11 cellular contexts compared by ENCODE assay signal in the genomic region with DNA sequence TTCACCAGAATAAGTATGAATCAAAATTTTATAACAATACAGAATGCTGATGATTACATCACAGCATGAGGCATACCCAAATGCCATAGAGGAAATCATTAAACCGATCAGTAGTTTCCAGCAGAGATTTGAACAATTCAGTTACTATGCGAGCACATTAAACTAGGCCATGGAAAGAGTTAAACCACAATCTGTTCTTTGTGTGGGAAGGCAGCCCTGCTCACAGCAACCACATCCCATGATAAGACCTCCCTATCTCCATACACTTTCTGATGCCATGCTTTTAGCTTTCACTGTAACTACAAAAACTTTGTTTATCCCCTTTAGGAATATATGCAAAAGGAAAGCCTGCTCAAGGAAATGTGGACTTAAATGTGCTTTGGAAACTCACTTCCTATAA. TPM values are rescaled to one million over a fixed set of nuclear protein-coding genes. Genes with fewer than 3 reads are reported as not detected.
DNase-seq lines count a peak whose midpoint lies in the region; ATAC-seq and TF ChIP-seq lines count a peak whose summit lies in the region.
"Had no signal": no experiment of that assay in that cellular context is flagged by ENCODE, and none has a peak within 500 bp of the region (broad histone marks: within the 10 kb centered on the region; RNA-seq: fewer than 3 reads in every experiment).

No MANE protein-coding gene starts in this region.

- peaks cover 0 to 7% (median 2%) of the 10 kb centered on the region in 5 experiments for H3K9me3 Mint-ChIP-seq in brain
- H3K9me3 Mint-ChIP-seq in type B pancreatic cell, result no peaks in the 10 kb centered on the region

- TF ChIP-seq CTCF in brain (conservative IDR thresholded peaks at IDR 0.05) (no peak), type B pancreatic cell (conservative IDR thresholded peaks at IDR 0.05) (no peak)

- ATAC-seq in GM19397 (IDR thresholded peaks at IDR 0.05; ENCODE audit: unreplicated experiment), result no peak

- peak overlapping the region; percentile 56 to 100 (median 93) for H3K27ac Mint-ChIP-seq in brain
- H3K27ac Mint-ChIP-seq in type B pancreatic cell, result peak overlapping the region; percentile 63

- DNase-seq in NCI-H748 (lab: John Stamatoyannopoulos, UW; ENCODE audit: unreplicated experiment), result peak; percentile 45
- no peak for DNase-seq in NCI-H748 treated with DMSO at 0.1 percent for 48 hours (lab: John Stamatoyannopoulos, UW)
- DNase-seq in kidney tubule cell (ENCODE audit: low spot score), result peak; percentile 90
- DNase-seq in type B pancreatic cell (ENCODE audit: extremely low spot score, unreplicated experiment), result no peak
- DNase-seq in CD1c-positive myeloid dendritic cell (ENCODE audit: extremely low spot score), result no peak
- no peak for DNase-seq in NCI-H2029 (lab: John Stamatoyannopoulos, UW)
- DNase-seq: glutamatergic neuron, NCI-H510A treated with DMSO at 0.1 percent for 48 hours, spleen had no signal

- H3K36me3 Mint-ChIP-seq in brain (peaks cover 31% of the 10 kb centered on the region), type B pancreatic cell (peaks cover 28% of the 10 kb centered on the region)

- peaks cover 22% of the 10 kb centered on the region for H3K27me3 Mint-ChIP-seq in brain
- H3K27me3 Mint-ChIP-seq in type B pancreatic cell, result peaks cover 11% of the 10 kb centered on the region

- H3K4me1 Mint-ChIP-seq in brain (peaks cover 57% of the 10 kb centered on the region), type B pancreatic cell (ENCODE audit: unreplicated experiment) (peaks cover 39% of the 10 kb centered on the region)

- peak overlapping the region; percentile 70 to 97 (median 94) for H3K4me3 Mint-ChIP-seq in brain
- H3K4me3 Mint-ChIP-seq in type B pancreatic cell, result peak overlapping the region; percentile 75

RNA-seq across cellular contexts. Expression of a gene that starts 4.5 kb away (rescaled TPM):
- polyA plus RNA-seq in brain (ENCODE audit: insufficient read depth, low read depth, low replicate concordance), result 49.5 TPM
- 62.9 and 76.4 TPM in 2 replicates for total RNA-seq in type B pancreatic cell (ENCODE audit: low replicate concordance)

Comparison
In these comparisons a context has a peak if more than half of its experiments do, and no peak if none do; other contexts are left out.
1. DNase-seq: peak in NCI-H748 (single experiment) and kidney tubule cell (single experiment); none in NCI-H748 treated with DMSO at 0.1 percent for 48 hours (single experiment), type B pancreatic cell (single experiment), CD1c-positive myeloid dendritic cell (single experiment) and NCI-H2029 (single experiment).